ENCODE assay signal across 14 cellular contexts in the genomic region with DNA sequence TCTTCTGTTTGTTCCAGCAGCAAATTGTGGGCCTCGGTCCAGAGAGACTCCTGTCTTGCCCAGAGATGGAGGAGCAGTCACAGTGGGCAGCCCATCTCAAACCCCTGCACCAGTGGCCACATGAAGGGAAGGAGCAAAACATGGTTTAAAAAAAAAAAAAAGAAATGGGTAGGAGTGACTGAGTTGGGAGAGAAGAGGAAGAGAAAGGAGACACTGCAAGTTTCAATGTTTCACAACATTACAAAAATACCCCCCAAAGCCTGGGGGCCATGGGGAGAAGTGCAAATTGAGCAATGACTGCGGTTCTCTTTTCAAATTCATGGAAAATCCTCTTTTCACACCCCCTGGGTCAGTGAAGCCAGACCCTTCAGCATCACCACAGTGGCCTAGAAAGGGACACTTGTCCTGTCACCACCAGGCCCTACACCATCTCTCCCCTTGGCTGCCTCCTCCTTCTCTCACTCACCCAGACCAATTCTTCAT.
DNase-seq lines count a peak whose midpoint lies in the region; ATAC-seq, FAIRE-seq and TF ChIP-seq lines count a peak whose summit lies in the region.
"Had no signal": no experiment of that assay in that cellular context is flagged by ENCODE, and none has a peak within 500 bp of the region (broad histone marks: within the 10 kb centered on the region; RNA-seq: fewer than 3 reads in every experiment).

No MANE protein-coding gene starts in this region.

- H3K27ac ChIP-seq in left lung (peak overlapping the region; percentile 48 to 91), gastrocnemius medialis (peak overlapping the region in 2 of 4 donors; percentile 3 to 14), small intestine (ENCODE audit: low read depth in 1 of 2, low read length in 1 of 2) (peak overlapping the region in 1 of 2 donors; percentile 79), SJCRH30 (no peak overlapping the region)

- FAIRE-seq in GM12891 (lab: Jason Lieb, UNC), result no peak
- FAIRE-seq in small intestine (lab: Jason Lieb, UNC), result no peak

- no peak overlapping the region for H3K4me3 ChIP-seq in left lung
- H3K4me3 ChIP-seq in gastrocnemius medialis, result no peak overlapping the region
- H3K4me3 ChIP-seq in small intestine (ENCODE audit: low read depth in 1 of 2, low read length in 2 of 2), result no peak overlapping the region
- no peak overlapping the region for H3K4me3 ChIP-seq in SJCRH30
- H3K4me3 ChIP-seq: mucosa of descending colon had no signal

- H3K4me1 ChIP-seq in left lung (peaks cover 20 to 74% of the 10 kb centered on the region in 2 donors), gastrocnemius medialis (peaks cover 5 to 25% of the 10 kb centered on the region in 2 donors), small intestine (ENCODE audit: control insufficient read depth in 2 of 2, insufficient read depth in 1 of 2, low read depth in 1 of 2, low read length in 1 of 2) (peaks cover 0 to 3% of the 10 kb centered on the region in 2 donors), SJCRH30 (peaks cover 34% of the 10 kb centered on the region)

- intact Hi-C loops in left lung (cut with DNase I) (no loop called here), gastrocnemius medialis (cut with DNase I; ENCODE audit: low total_unique reads) (no loop called here)

- ATAC-seq in left lung, result peak; percentile 18
- peak; percentile 12 to 26 for ATAC-seq in gastrocnemius medialis
- no peak for ATAC-seq in HG02678 (IDR thresholded peaks at IDR 0.05; ENCODE audit: unreplicated experiment)
- ATAC-seq: activated CD8-positive, alpha-beta T cell treated with anti-CD3 and anti-CD28 coated beads for 36 hours; mucosa of descending colon; T-helper 17 cell had no signal

- H3K9me3 ChIP-seq in left lung (no peaks in the 10 kb centered on the region), gastrocnemius medialis (no peaks in the 10 kb centered on the region), small intestine (ENCODE audit: control insufficient read depth, low read depth) (no peaks in the 10 kb centered on the region), SJCRH30 (replicated peaks) (no peaks in the 10 kb centered on the region)
- H3K9me3 ChIP-seq: mucosa of descending colon had no signal

- DNase-seq in GM12891 (ENCODE audit: insufficient read length, low spot score) (no peak), SKM-1 (lab: John Stamatoyannopoulos, UW; ENCODE audit: unreplicated experiment) (peak; percentile 79), left lung (no peak), gastrocnemius medialis (no peak), HT-29 (ENCODE audit: low spot score) (no peak), small intestine (no peak), SJCRH30 (no peak)
- DNase-seq: activated CD8-positive, alpha-beta T cell treated with anti-CD3 and anti-CD28 coated beads for 36 hours; CD4-positive, alpha-beta T cell; HCEC 1CT; mucosa of descending colon; NCI-H526; T-helper 17 cell had no signal

- in situ Hi-C loops in gastrocnemius medialis (cut with MboI; ENCODE audit: low sequenced_read_pairs in 4 of 4), result no loop called here

- H3K27me3 ChIP-seq in left lung (no peaks in the 10 kb centered on the region), gastrocnemius medialis (no peaks in the 10 kb centered on the region), small intestine (ENCODE audit: control insufficient read depth in 2 of 2, insufficient read depth in 2 of 2, low read length in 2 of 2) (no peaks in the 10 kb centered on the region), SJCRH30 (no peaks in the 10 kb centered on the region)

- no peak for TF ChIP-seq POLR2A in GM12891 (IDR thresholded peaks at IDR 0.05; ENCODE audit: low read depth, low read length)
- no peak for TF ChIP-seq POLR2A in gastrocnemius medialis (IDR thresholded peaks at IDR 0.05)

- H3K36me3 ChIP-seq in left lung (no peaks in the 10 kb centered on the region), gastrocnemius medialis (no peaks in the 10 kb centered on the region), small intestine (ENCODE audit: control insufficient read depth in 2 of 2, insufficient read depth in 2 of 2, low read length in 2 of 2) (no peaks in the 10 kb centered on the region), SJCRH30 (no peaks in the 10 kb centered on the region)

- TF ChIP-seq CTCF in left lung (IDR thresholded peaks at IDR 0.05), result peak in 1 of 2 donors; percentile 25
- TF ChIP-seq CTCF in gastrocnemius medialis (IDR thresholded peaks at IDR 0.05 in 4 of 5, conservative IDR thresholded peaks at IDR 0.05 in 1 of 5), result no peak

- 52 to 89% (median 74%) methylated on average over 2 of the region's 2 CpGs for WGBS in small intestine, 3 donors

TF ChIP-seq in GM12891, 5 proteins besides CTCF, POLR2A, EP300 and RAD21:
- TF ChIP-seq TAF1 (IDR thresholded peaks at IDR 0.05; ENCODE audit: low read depth, low read length) (no peak), SPI1 (IDR thresholded peaks at IDR 0.05; ENCODE audit: low read depth, low read length) (peak; percentile 49)
